In genomic region chr6:150334790-150335783, GRCh38 we compare ENCODE assay signal across 8 cellular contexts. TPM values are rescaled to one million over a fixed set of nuclear protein-coding genes. Genes with fewer than 3 reads are reported as not detected.
DNase-seq lines count a peak whose midpoint lies in the region; ATAC-seq, FAIRE-seq and TF ChIP-seq lines count a peak whose summit lies in the region.

No MANE protein-coding gene starts in this region.

- no peak overlapping the region for H3K4me3 Mint-ChIP-seq in nephron progenitor cell

- peaks cover 0 to 4% (median 0%) of the 10 kb centered on the region in 4 donors for H3K27me3 ChIP-seq in esophagus muscularis mucosa

- no peak overlapping the region for H3K27ac Mint-ChIP-seq in nephron progenitor cell

- no peaks in the 10 kb centered on the region for H3K4me1 ChIP-seq in esophagus muscularis mucosa

- H3K27me3 Mint-ChIP-seq in nephron progenitor cell (ENCODE audit: low read depth, poor library complexity), result peaks cover 17% of the 10 kb centered on the region

- H3K9me3 ChIP-seq in esophagus muscularis mucosa, result no peaks in the 10 kb centered on the region

- peak; percentile 73 to 78 (median 74) for TF ChIP-seq CTCF in esophagus muscularis mucosa (IDR thresholded peaks at IDR 0.05)
- peak; percentile 89 for TF ChIP-seq CTCF in nephron progenitor cell (IDR thresholded peaks at IDR 0.05)

- TF ChIP-seq POLR2A in esophagus muscularis mucosa (IDR thresholded peaks at IDR 0.05; ENCODE audit: low read depth), result no peak

- DNase-seq in SIG-M5 treated with dmso at 0.1 percent for 504 hours (lab: John Stamatoyannopoulos, UW; ENCODE audit: unreplicated experiment) (peak; percentile 38), SIG-M5 (lab: John Stamatoyannopoulos, UW) (no peak), HTR-8/SVneo (ENCODE audit: insufficient read length, low spot score) (peak; percentile 43), esophagus muscularis mucosa (ENCODE audit: extremely low spot score) (no peak), nephron progenitor cell (peak; percentile 53)

- H3K4me3 ChIP-seq in esophagus muscularis mucosa, result no peak overlapping the region

- no peak overlapping the region for H3K27ac ChIP-seq in esophagus muscularis mucosa (replicated peaks in 1 of 4)

- 70% methylated on average over 7 of the region's 7 CpGs for WGBS in esophagus muscularis mucosa

- no peak for TF ChIP-seq EP300 in esophagus muscularis mucosa (IDR thresholded peaks at IDR 0.05)

- H3K4me1 Mint-ChIP-seq in nephron progenitor cell, result peaks cover 5% of the 10 kb centered on the region

- no peak for FAIRE-seq in HTR-8/SVneo (lab: Jason Lieb, UNC)

- no peaks in the 10 kb centered on the region for H3K9me3 Mint-ChIP-seq in nephron progenitor cell

- intact Hi-C loops in esophagus muscularis mucosa (cut with DNase I), result loop anchor here (1.0 kb wide), 1 partner anchor 255 kb away; no protein-coding TSS in a partner anchor

- ATAC-seq in SK-N-SH treated with all-trans-retinoic acid at 6 μM for 48 hours (peak; percentile 66; the same call in 2 of the 3 replicates), HG03378 (IDR thresholded peaks at IDR 0.05; ENCODE audit: unreplicated experiment) (no peak), HG03460 (IDR thresholded peaks at IDR 0.05; ENCODE audit: unreplicated experiment) (no peak)

- H3K36me3 Mint-ChIP-seq in nephron progenitor cell (ENCODE audit: low read depth), result no peaks in the 10 kb centered on the region

- no peaks in the 10 kb centered on the region for H3K36me3 ChIP-seq in esophagus muscularis mucosa

TF ChIP-seq in SK-N-SH treated with all-trans-retinoic acid at 6 μM for 48 hours, 23 proteins besides CTCF, POLR2A, EP300 and RAD21:
- no peak for TF ChIP-seq ZNF565 (CRISPR knock-in tag; conservative IDR thresholded peaks at IDR 0.05; ENCODE audit: low read depth)
- TF ChIP-seq CSDC2 (CRISPR knock-in tag; IDR thresholded peaks at IDR 0.05), result no peak
- no peak for TF ChIP-seq CREB5 (CRISPR knock-in tag; IDR thresholded peaks at IDR 0.05; ENCODE audit: low read depth)
- TF ChIP-seq POU6F1 (CRISPR knock-in tag; IDR thresholded peaks at IDR 0.05; ENCODE audit: borderline replicate concordance, low read depth), result no peak
- TF ChIP-seq TCF4 (CRISPR knock-in tag; IDR thresholded peaks at IDR 0.05; ENCODE audit: borderline replicate concordance), result no peak
- no peak for TF ChIP-seq PPARA (CRISPR knock-in tag; IDR thresholded peaks at IDR 0.05; ENCODE audit: borderline replicate concordance)
- TF ChIP-seq ZNF70 (CRISPR knock-in tag; IDR thresholded peaks at IDR 0.05), result no peak
- no peak for TF ChIP-seq GLIS3 (CRISPR knock-in tag; IDR thresholded peaks at IDR 0.05)
- TF ChIP-seq ZNF8 (CRISPR knock-in tag; IDR thresholded peaks at IDR 0.05), result no peak
- TF ChIP-seq RARB (CRISPR knock-in tag; IDR thresholded peaks at IDR 0.05), result no peak
- no peak for TF ChIP-seq ZC3H10 (CRISPR knock-in tag; IDR thresholded peaks at IDR 0.05)
- no peak for TF ChIP-seq OSR1 (CRISPR knock-in tag; IDR thresholded peaks at IDR 0.05)
- no peak for TF ChIP-seq TOX (CRISPR knock-in tag; IDR thresholded peaks at IDR 0.05; ENCODE audit: borderline replicate concordance)
- no peak for TF ChIP-seq ARNTL (CRISPR knock-in tag; IDR thresholded peaks at IDR 0.05; ENCODE audit: borderline replicate concordance, low read depth)
- no peak for TF ChIP-seq ZFP30 (CRISPR knock-in tag; IDR thresholded peaks at IDR 0.05)
- TF ChIP-seq ZFP3 (CRISPR knock-in tag; IDR thresholded peaks at IDR 0.05), result no peak
- TF ChIP-seq ESRRG (CRISPR knock-in tag; IDR thresholded peaks at IDR 0.05), result no peak
- TF ChIP-seq ISL1 (CRISPR knock-in tag; IDR thresholded peaks at IDR 0.05), result no peak
- no peak for TF ChIP-seq CSRNP3 (CRISPR knock-in tag; IDR thresholded peaks at IDR 0.05)

RNA-seq across cellular contexts. Expression of gene IYD, which starts 33.7 kb away (rescaled TPM):
- not detected for total RNA-seq in esophagus muscularis mucosa

Comparison
In these comparisons a context has a peak if more than half of its experiments do, and no peak if none do; other contexts are left out.
1. DNase-seq: peak in SIG-M5 treated with dmso at 0.1 percent for 504 hours (single experiment), HTR-8/SVneo (single experiment) and nephron progenitor cell (single experiment); none in SIG-M5 (single experiment) and esophagus muscularis mucosa (single experiment).